26 cellular contexts compared by ENCODE assay signal in genomic region chr15:29944925-29945324, GRCh38.
"Had no signal": no experiment of that assay in that cellular context is flagged by ENCODE, and none has a peak within 500 bp of the region (broad histone marks: within the 10 kb centered on the region; RNA-seq: fewer than 3 reads in every experiment).

No MANE protein-coding gene starts in this region.

- H3K4me1 ChIP-seq: adrenal gland, Peyer's patch had no signal

- H3K27me3 ChIP-seq: adrenal gland, MG63, Peyer's patch had no signal

- H3K27ac ChIP-seq: adrenal gland, KMS-11, Peyer's patch had no signal

- H3K36me3 Mint-ChIP-seq: activated CD4-positive, alpha-beta memory T cell treated with anti-CD3 and anti-CD28 coated beads for 36 hours; activated naive CD8-positive, alpha-beta T cell treated with anti-CD3 and anti-CD28 coated beads, Interleukin-2, amount 10 ng/mL, durations not matched to agents 7 days and 5 days had no signal

- H3K27me3 Mint-ChIP-seq: activated CD4-positive, alpha-beta memory T cell treated with anti-CD3 and anti-CD28 coated beads for 36 hours; activated CD4-positive, alpha-beta T cell treated with anti-CD3 and anti-CD28 coated beads, Interleukin-2, amount 10 ng/mL, durations not matched to agents 7 days and 5 days; activated naive CD8-positive, alpha-beta T cell treated with anti-CD3 and anti-CD28 coated beads, Interleukin-2, amount 10 ng/mL, durations not matched to agents 7 days and 5 days had no signal

- H3K9me3 ChIP-seq: adrenal gland, Peyer's patch had no signal

- DNase-seq: activated CD4-positive, alpha-beta memory T cell treated with anti-CD3 and anti-CD28 coated beads for 36 hours; activated CD4-positive, alpha-beta T cell treated with anti-CD3 and anti-CD28 coated beads, Interleukin-2, amount 10 ng/mL, durations not matched to agents 7 days and 5 days; activated CD4-positive, CD25-positive, alpha-beta regulatory T cell treated with anti-CD3 and anti-CD28 coated beads, Interleukin-2, amount 50 U/mL, for 72 hours; activated CD8-positive, alpha-beta memory T cell treated with anti-CD3 and anti-CD28 coated beads for 24 hours; activated naive CD4-positive, alpha-beta T cell treated with anti-CD3 and anti-CD28 coated beads, Interleukin-2, amount 50 U/mL, for 16 hours; activated naive CD8-positive, alpha-beta T cell treated with anti-CD3 and anti-CD28 coated beads, Interleukin-2, amount 10 ng/mL, durations not matched to agents 7 days and 5 days; activated T-cell treated with anti-CD3 and anti-CD28 coated beads, Interleukin-2, amount 50 U/mL, for 72 hours; adrenal gland; aorta; central memory CD4-positive, alpha-beta T cell; MG63; MV-4-11; NCI-H1092 treated with DMSO at 0.1 percent for 48 hours; NCI-H1417 treated with DMSO at 0.1 percent for 48 hours; NCI-H1694; NCI-H2029; NCI-H2107; NCI-H510A treated with DMSO at 0.1 percent for 48 hours; NCI-H69; Peyer's patch; SHP77 treated with DMSO at 0.1 percent for 48 hours had no signal

- H3K9me3 Mint-ChIP-seq: activated CD4-positive, alpha-beta memory T cell treated with anti-CD3 and anti-CD28 coated beads for 36 hours; activated CD4-positive, alpha-beta T cell treated with anti-CD3 and anti-CD28 coated beads, Interleukin-2, amount 10 ng/mL, durations not matched to agents 7 days and 5 days; activated naive CD8-positive, alpha-beta T cell treated with anti-CD3 and anti-CD28 coated beads, Interleukin-2, amount 10 ng/mL, durations not matched to agents 7 days and 5 days; activated T-cell treated with anti-CD3 and anti-CD28 coated beads, Interleukin-2, amount 50 U/mL, for 72 hours; activated T-helper 2 cell treated with anti-CD3 and anti-CD28 coated beads, Interferon-gamma antibody, Interleukin-2, Interleukin-4, amounts not matched to agents 10 μg/mL and 5 μg/mL and 100 μg/mL, durations not matched to agents 14 hours and 24 hours and 36 hours; T-helper 1 cell treated with Interleukin-12 subunit alpha and Interleukin-12 subunit beta and Interleukin-4 antibody, amounts not matched to agents 30 μg/mL and 1 μg/mL, for 36 hours had no signal

- H3K4me1 Mint-ChIP-seq: activated CD4-positive, alpha-beta T cell treated with anti-CD3 and anti-CD28 coated beads, Interleukin-2, amount 10 ng/mL, durations not matched to agents 7 days and 5 days; activated naive CD8-positive, alpha-beta T cell treated with anti-CD3 and anti-CD28 coated beads, Interleukin-2, amount 10 ng/mL, durations not matched to agents 7 days and 5 days; WTC11 had no signal

- H3K27ac Mint-ChIP-seq: activated CD4-positive, alpha-beta memory T cell treated with anti-CD3 and anti-CD28 coated beads for 36 hours; activated CD4-positive, alpha-beta T cell treated with anti-CD3 and anti-CD28 coated beads, Interleukin-2, amount 10 ng/mL, durations not matched to agents 7 days and 5 days; activated naive CD8-positive, alpha-beta T cell treated with anti-CD3 and anti-CD28 coated beads, Interleukin-2, amount 10 ng/mL, durations not matched to agents 7 days and 5 days; activated T-cell treated with anti-CD3 and anti-CD28 coated beads, Interleukin-2, amount 50 U/mL, for 72 hours; activated T-helper 2 cell treated with anti-CD3 and anti-CD28 coated beads, Interferon-gamma antibody, Interleukin-2, Interleukin-4, amounts not matched to agents 10 μg/mL and 5 μg/mL and 100 μg/mL, durations not matched to agents 14 hours and 24 hours and 36 hours; T-helper 1 cell treated with Interleukin-12 subunit alpha and Interleukin-12 subunit beta and Interleukin-4 antibody, amounts not matched to agents 30 μg/mL and 1 μg/mL, for 36 hours had no signal

- H3K4me2 ChIP-seq: KMS-11 had no signal

- H3K9ac ChIP-seq: KMS-11 had no signal

- H3K4me3 ChIP-seq: adrenal gland, MG63, Peyer's patch had no signal

- H3K36me3 ChIP-seq: adrenal gland, Peyer's patch had no signal

- H3K4me3 Mint-ChIP-seq: activated CD4-positive, alpha-beta memory T cell treated with anti-CD3 and anti-CD28 coated beads for 36 hours; activated CD4-positive, alpha-beta T cell treated with anti-CD3 and anti-CD28 coated beads, Interleukin-2, amount 10 ng/mL, durations not matched to agents 7 days and 5 days; activated naive CD8-positive, alpha-beta T cell treated with anti-CD3 and anti-CD28 coated beads, Interleukin-2, amount 10 ng/mL, durations not matched to agents 7 days and 5 days; activated T-cell treated with anti-CD3 and anti-CD28 coated beads, Interleukin-2, amount 50 U/mL, for 72 hours; T-helper 1 cell treated with Interleukin-12 subunit alpha and Interleukin-12 subunit beta and Interleukin-4 antibody, amounts not matched to agents 30 μg/mL and 1 μg/mL, for 36 hours; WTC11 had no signal

- ATAC-seq: activated T-cell treated with anti-CD3 and anti-CD28 coated beads, Interleukin-2, amount 50 U/mL, for 72 hours; WTC11 had no signal

- FAIRE-seq: bronchial epithelial cell had no signal
